Comparison of ENCODE assay signal across 8 cellular contexts in the genomic region with DNA sequence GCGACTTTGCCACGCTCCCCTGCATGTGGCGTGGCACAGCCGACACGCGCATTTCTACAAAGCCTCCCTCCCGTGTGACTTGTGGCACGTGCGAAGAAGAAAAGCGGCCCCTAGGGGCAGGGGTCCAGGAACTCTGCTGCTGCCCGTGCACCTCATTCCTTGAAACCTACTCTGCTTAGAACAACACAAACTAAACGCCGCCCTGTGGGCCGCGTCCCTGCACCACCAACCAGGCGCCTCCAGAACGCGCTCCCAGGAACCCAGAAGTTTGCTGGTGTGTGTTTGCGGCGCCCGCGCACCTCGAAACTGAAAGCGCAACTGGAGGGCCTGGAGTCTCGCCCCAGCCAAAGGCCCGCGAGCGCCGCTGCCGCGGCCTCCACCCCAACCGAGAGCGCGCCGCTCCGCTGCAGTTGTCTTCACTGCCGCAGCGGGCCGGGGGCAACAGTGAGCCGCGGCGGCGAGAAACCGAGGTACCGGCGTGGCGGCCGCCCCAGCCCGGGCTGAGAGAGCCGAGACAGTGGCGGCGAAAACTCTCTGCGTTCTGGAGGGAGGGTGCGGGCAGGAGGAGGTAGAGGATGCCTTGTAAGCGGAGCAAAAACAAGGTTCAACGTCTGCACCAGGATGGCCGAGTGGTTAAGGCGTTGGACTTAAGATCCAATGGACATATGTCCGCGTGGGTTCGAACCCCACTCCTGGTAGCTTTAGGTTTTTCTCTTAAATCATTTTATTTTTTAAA.
A peak's percentile ranks its signal among the peaks of the same experiment; 100 is the strongest.
DNase-seq lines count a peak whose midpoint lies in the region; ATAC-seq and TF ChIP-seq lines count a peak whose summit lies in the region.

No MANE protein-coding gene starts in this region.

- no peaks in the 10 kb centered on the region for H4K20me1 ChIP-seq in OCI-LY1 (ENCODE audit: insufficient read depth, low read length)

- TF ChIP-seq CTCF in OCI-LY1 (IDR thresholded peaks at IDR 0.05; ENCODE audit: low read length) = peak; percentile 57

- H3K27ac ChIP-seq in OCI-LY1 (ENCODE audit: low read depth, low read length, poor library complexity, severe bottlenecking) = peak overlapping the region; percentile 80

- no peaks in the 10 kb centered on the region for H3F3A ChIP-seq in OCI-LY1 (ENCODE audit: insufficient read depth, low read length)

- peak; percentile 84 for DNase-seq in DMS153 (lab: John Stamatoyannopoulos, UW)
- peak; percentile 73 for DNase-seq in HuH-7.5 (ENCODE audit: low spot score)
- peak; percentile 87 for DNase-seq in activated T-cell treated with anti-CD3 and anti-CD28 coated beads for 24 hours (ENCODE audit: low read depth)
- DNase-seq in epidermal melanocyte (ENCODE audit: insufficient read length, low spot score) = peak; percentile 71
- DNase-seq in middle frontal gyrus (ENCODE audit: extremely low spot score, low spot score) = peak; percentile 91
- DNase-seq in stimulated activated CD8-positive, alpha-beta memory T cell treated with anti-CD3 and anti-CD28 coated beads, Interleukin-2, amount 100 ng/mL, for 1 hour (ENCODE audit: low read depth in 2 of 2) = peak; percentile 79 to 87

- no peaks in the 10 kb centered on the region for H3K79me2 ChIP-seq in OCI-LY1 (ENCODE audit: insufficient read depth, low read length)

- H3K9me3 ChIP-seq in OCI-LY1 (ENCODE audit: low read length) = no peaks in the 10 kb centered on the region

- H3K9ac ChIP-seq in OCI-LY1 (ENCODE audit: low read length) = peak overlapping the region; percentile 77

- no peaks in the 10 kb centered on the region for H3K27me3 ChIP-seq in OCI-LY1 (ENCODE audit: insufficient read depth, low read length)

- no peaks in the 10 kb centered on the region for H3K36me3 ChIP-seq in OCI-LY1 (ENCODE audit: insufficient read depth, low read length)

- peak overlapping the region; percentile 79 for H3K4me2 ChIP-seq in OCI-LY1 (ENCODE audit: low read length)

- peaks cover 18% of the 10 kb centered on the region for H3K4me1 ChIP-seq in OCI-LY1 (ENCODE audit: insufficient read depth, low read length, severe bottlenecking)

- peak overlapping the region; percentile 70 for H2AFZ ChIP-seq in OCI-LY1 (ENCODE audit: low read length)

- no peaks in the 10 kb centered on the region for H3K9me2 ChIP-seq in OCI-LY1 (ENCODE audit: low read depth, low read length)

- peak; percentile 94 for ATAC-seq in GM21528 (IDR thresholded peaks at IDR 0.05; ENCODE audit: low FRiP score, unreplicated experiment)

- peak overlapping the region; percentile 70 for H3K4me3 ChIP-seq in OCI-LY1 (ENCODE audit: low read depth, low read length, poor library complexity, severe bottlenecking)

Comparison
In these comparisons a context has a peak if more than half of its experiments do, and no peak if none do; other contexts are left out.
1. Peak in every context shown above with its lines: DNase-seq, ATAC-seq, H3K4me3 ChIP-seq and H3K27ac ChIP-seq.